Comparison of ENCODE assay signal across 1 cellular context in genomic region chr6:123802697-123803455, GRCh38.
TF ChIP-seq lines count a peak whose summit lies in the region.

No MANE protein-coding gene starts in this region.

TF ChIP-seq in HepG2, 621 proteins besides CTCF, POLR2A, EP300 and RAD21 (continues in another document):
- TF ChIP-seq ZBTB26 (CRISPR knock-in tag; IDR thresholded peaks at IDR 0.05; ENCODE audit: borderline replicate concordance) (0 out of 2 replicates have a peak, but pooled peaks have one; percentile 25), HNF1B (CRISPR knock-in tag; IDR thresholded peaks at IDR 0.05) (no peak), HHEX (CRISPR knock-in tag; IDR thresholded peaks at IDR 0.05) (no peak), ZNF512B (CRISPR knock-in tag; IDR thresholded peaks at IDR 0.05; ENCODE audit: borderline replicate concordance) (no peak), ZNF10 (CRISPR knock-in tag; IDR thresholded peaks at IDR 0.05; ENCODE audit: borderline replicate concordance, low read depth) (no peak), AKNA (CRISPR knock-in tag; IDR thresholded peaks at IDR 0.05; ENCODE audit: borderline replicate concordance) (no peak), ZNF709 (CRISPR knock-in tag; IDR thresholded peaks at IDR 0.05) (no peak), ZNF75D (CRISPR knock-in tag; IDR thresholded peaks at IDR 0.05; ENCODE audit: borderline replicate concordance) (no peak), IRF2 (CRISPR knock-in tag; IDR thresholded peaks at IDR 0.05) (0 out of 2 replicates have a peak, but pooled peaks have one; percentile 35), EHMT2 (IDR thresholded peaks at IDR 0.05; ENCODE audit: borderline replicate concordance, low read depth, low read length) (no peak), ZBTB7B (CRISPR knock-in tag; IDR thresholded peaks at IDR 0.05) (no peak), GLMP (CRISPR knock-in tag; IDR thresholded peaks at IDR 0.05; ENCODE audit: borderline replicate concordance) (no peak), ZNF414 (CRISPR knock-in tag; IDR thresholded peaks at IDR 0.05) (no peak), ZGPAT (CRISPR knock-in tag; IDR thresholded peaks at IDR 0.05) (peak; percentile 53; the same call in 1 of the 2 replicates), CREM (IDR thresholded peaks at IDR 0.05) (no peak), CREM (CRISPR knock-in tag; IDR thresholded peaks at IDR 0.05) (no peak), ZNF280D (CRISPR knock-in tag; IDR thresholded peaks at IDR 0.05) (no peak), PHB2 (IDR thresholded peaks at IDR 0.05; ENCODE audit: partially characterized antibody) (no peak), DMAP1 (CRISPR knock-in tag; IDR thresholded peaks at IDR 0.05) (no peak), KLF16 (CRISPR knock-in tag; IDR thresholded peaks at IDR 0.05) (0 out of 4 replicates have a peak, but pooled peaks of 1 of the 2 experiments have one; percentile 44), ZNF234 (CRISPR knock-in tag; conservative IDR thresholded peaks at IDR 0.05) (no peak), NCOR1 (IDR thresholded peaks at IDR 0.05; ENCODE audit: borderline replicate concordance, low read length) (no peak), YY1 (IDR thresholded peaks at IDR 0.05; ENCODE audit: insufficient read depth, insufficient replicate concordance, low read depth, low read length) (peak; percentile 36), ZNF879 (CRISPR knock-in tag; IDR thresholded peaks at IDR 0.05) (no peak), ZNF546 (CRISPR knock-in tag; conservative IDR thresholded peaks at IDR 0.05) (no peak), PLSCR1 (CRISPR knock-in tag; IDR thresholded peaks at IDR 0.05; ENCODE audit: borderline replicate concordance) (no peak), RBAK (CRISPR knock-in tag; IDR thresholded peaks at IDR 0.05) (no peak), ERF (CRISPR knock-in tag; IDR thresholded peaks at IDR 0.05) (0 out of 2 replicates have a peak, but pooled peaks have one; percentile 46), SALL1 (CRISPR knock-in tag; IDR thresholded peaks at IDR 0.05) (peak; percentile 37; the same call in 1 of the 2 replicates), PHF8 (CRISPR knock-in tag; IDR thresholded peaks at IDR 0.05) (peak; percentile 26; the same call in 1 of the 2 replicates), GFI1 (CRISPR knock-in tag; IDR thresholded peaks at IDR 0.05; ENCODE audit: borderline replicate concordance) (no peak)
